Comparison of ENCODE assay signal across 8 cellular contexts in the genomic region with DNA sequence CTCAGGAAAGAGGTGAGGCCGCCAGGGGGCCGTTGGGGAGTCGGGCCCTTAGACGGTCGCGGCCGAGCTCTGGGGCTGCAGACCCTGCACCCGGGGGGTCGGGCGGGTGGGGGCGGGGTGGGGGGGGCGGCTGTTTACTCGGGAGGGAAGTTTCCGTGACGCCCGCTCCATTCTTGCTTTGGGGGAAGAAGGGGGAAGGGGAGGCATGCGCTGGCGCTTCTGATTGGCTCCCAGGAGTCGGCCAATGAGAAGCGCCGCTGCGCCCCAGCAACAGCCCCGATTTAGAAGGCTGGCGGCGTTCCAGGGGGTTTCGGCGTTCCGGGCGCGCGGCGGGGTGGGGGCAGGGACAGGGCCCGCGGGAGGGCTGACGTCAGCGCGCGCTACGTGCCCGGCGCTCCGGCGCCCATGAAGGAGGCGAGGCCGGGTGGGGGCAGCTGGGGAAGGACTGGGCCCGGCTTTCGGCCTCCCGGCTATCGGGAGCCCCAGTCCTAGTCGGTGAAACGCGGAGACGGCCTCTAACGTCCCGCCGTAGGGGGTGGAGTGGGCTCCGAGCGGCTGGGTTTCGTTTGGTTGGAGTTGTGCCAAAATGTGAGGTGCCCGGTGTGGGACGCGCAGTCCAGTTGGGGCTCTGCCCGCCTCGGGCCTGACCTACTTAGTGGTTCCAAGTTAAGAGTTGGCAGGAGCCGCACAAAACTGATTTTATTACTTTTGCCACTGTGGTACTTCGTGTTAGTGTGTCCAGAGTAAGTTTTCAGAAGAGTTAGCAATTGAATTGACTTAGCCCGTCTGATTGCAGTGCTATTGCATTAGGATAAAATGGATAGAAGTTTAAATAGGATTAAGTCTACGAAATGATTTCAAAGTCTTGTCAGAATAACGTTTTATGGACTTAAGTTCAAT. TPM values are rescaled to one million over a fixed set of nuclear protein-coding genes. Genes with fewer than 3 reads are reported as not detected.
DNase-seq lines count a peak whose midpoint lies in the region; ATAC-seq and TF ChIP-seq lines count a peak whose summit lies in the region.

No MANE protein-coding gene starts in this region.

- H3K4me3 Mint-ChIP-seq in Caco-2 (ENCODE audit: unreplicated experiment) (peak overlapping the region; percentile 93), endodermal cell (peak overlapping the region; percentile 94), mesothelial cell of epicardium (peak overlapping the region; percentile 88)

- H3K9me3 Mint-ChIP-seq in Caco-2 (ENCODE audit: unreplicated experiment) (no peaks in the 10 kb centered on the region), endodermal cell (no peaks in the 10 kb centered on the region), mesothelial cell of epicardium (no peaks in the 10 kb centered on the region)

- H3K27ac Mint-ChIP-seq in Caco-2 (ENCODE audit: unreplicated experiment), result peak overlapping the region; percentile 91
- peak overlapping the region; percentile 86 for H3K27ac Mint-ChIP-seq in endodermal cell
- H3K27ac Mint-ChIP-seq in mesothelial cell of epicardium, result peak overlapping the region; percentile 98

- WGBS in endodermal cell (ENCODE audit: insufficient coverage in 1 of 2, insufficient read length in 1 of 2), 2 experiments, result 0 to 1% methylated on average over 16 to 57 of the region's 69 CpGs

- no peaks in the 10 kb centered on the region for H3K27me3 Mint-ChIP-seq in Caco-2 (ENCODE audit: insufficient read depth, unreplicated experiment)
- H3K27me3 Mint-ChIP-seq in endodermal cell (ENCODE audit: insufficient read depth), result no peaks in the 10 kb centered on the region
- H3K27me3 Mint-ChIP-seq in mesothelial cell of epicardium (ENCODE audit: low read depth), result no peaks in the 10 kb centered on the region

- H3K9ac ChIP-seq in endodermal cell (ENCODE audit: extremely low read depth, low read length, poor library complexity, severe bottlenecking), result peak overlapping the region; percentile 90

- H3K9me3 ChIP-seq in Caco-2, result no peaks in the 10 kb centered on the region
- no peaks in the 10 kb centered on the region for H3K9me3 ChIP-seq in endodermal cell (ENCODE audit: control insufficient read depth, low read length)

- TF ChIP-seq CTCF in Caco-2 (IDR thresholded peaks at IDR 0.05; ENCODE audit: insufficient read depth in 1 of 2, low read depth in 1 of 2, low read length in 1 of 2, severe bottlenecking in 1 of 2, unreplicated experiment in 1 of 2) (no peak), endodermal cell (conservative IDR thresholded peaks at IDR 0.05) (no peak), mesothelial cell of epicardium (IDR thresholded peaks at IDR 0.05; ENCODE audit: unreplicated experiment) (no peak)

- BruUV-seq in Caco-2 (replicated peaks; lab: Mats Ljungman, UMichigan), result no TSS peak

- H3K4me3 ChIP-seq in Caco-2 (ENCODE audit: low read depth, low read length) (peak overlapping the region; percentile 100), endodermal cell (ENCODE audit: low read length) (peak overlapping the region; percentile 92)

- H3K27me3 ChIP-seq in Caco-2 (replicated peaks; ENCODE audit: control insufficient read depth, insufficient read depth, low read length), result no peaks in the 10 kb centered on the region
- H3K27me3 ChIP-seq in endodermal cell (ENCODE audit: control insufficient read depth, insufficient read depth, low read length, poor library complexity, severe bottlenecking), result no peaks in the 10 kb centered on the region

- H3K4me1 ChIP-seq in Caco-2 (0 out of 2 replicates have a peak, but pooled peaks cover 4% of the 10 kb centered on the region), endodermal cell (ENCODE audit: control insufficient read depth, insufficient read depth, low read length) (peaks cover 3% of the 10 kb centered on the region)

- H3K36me3 Mint-ChIP-seq in Caco-2 (ENCODE audit: insufficient read depth, unreplicated experiment) (peaks cover 65% of the 10 kb centered on the region), endodermal cell (ENCODE audit: low read depth) (peaks cover 32% of the 10 kb centered on the region), mesothelial cell of epicardium (peaks cover 26% of the 10 kb centered on the region)

- POLR2A ChIA-PET in Caco-2 (lab: Charles Lee), result interaction anchor here (1.1 kb wide), 1 partner anchor 118 kb away, joined by 4 read pairs; the partner anchor contains the start of gene RNGTT

- H3K4me1 Mint-ChIP-seq in Caco-2 (ENCODE audit: low read depth, unreplicated experiment) (peaks cover 4% of the 10 kb centered on the region), endodermal cell (peaks cover 15% of the 10 kb centered on the region), mesothelial cell of epicardium (peaks cover 30% of the 10 kb centered on the region)

- peak; percentile 94 for DNase-seq in Caco-2
- DNase-seq in HUDEP-2 (lab: John Stamatoyannopoulos, UW; ENCODE audit: unreplicated experiment in 76 of 76), result peak; percentile 31 to 99 (median 97)
- DNase-seq in NOMO-1 treated with dmso at 0.1 percent for 144 hours (lab: John Stamatoyannopoulos, UW; ENCODE audit: unreplicated experiment), result peak; percentile 93
- peak; percentile 95 for DNase-seq in activated CD8-positive, alpha-beta memory T cell treated with anti-CD3 and anti-CD28 coated beads, Interleukin-2, amount 50 U/mL, for 24 hours (ENCODE audit: extremely low read depth)
- peak; percentile 96 for DNase-seq in endodermal cell
- DNase-seq in mesothelial cell of epicardium (ENCODE audit: low spot score in 2 of 2, unreplicated experiment in 2 of 2), result peak; percentile 99
- peak; percentile 96 to 97 for DNase-seq in stimulated activated CD8-positive, alpha-beta memory T cell treated with anti-CD3 and anti-CD28 coated beads, Interleukin-15, amount 100 ng/mL, for 4 hours (ENCODE audit: low read depth in 2 of 2)

- CTCF ChIA-PET in Caco-2 (lab: Charles Lee), result interaction anchor here (0.6 to 3.2 kb wide), 4 partner anchors 36 to 561 kb away, joined by 3 to 29 read pairs (median 3); no protein-coding TSS in a partner anchor

- peak overlapping the region; percentile 96 for H3K27ac ChIP-seq in endodermal cell (ENCODE audit: low read depth, low read length)

- intact Hi-C loops in Caco-2 (cut with micrococcal nuclease; ENCODE audit: unreplicated experiment), result loop anchor here (2.0 kb wide), 1 partner anchor 59 kb away; no protein-coding TSS in a partner anchor

- H3K36me3 ChIP-seq in Caco-2 (ENCODE audit: control insufficient read depth, insufficient read depth, low read length) (peaks cover 2% of the 10 kb centered on the region; the same call in 1 of the 2 replicates), endodermal cell (ENCODE audit: control insufficient read depth, insufficient read depth, low read length) (peaks cover 28% of the 10 kb centered on the region)

- ATAC-seq in GM21367 (IDR thresholded peaks at IDR 0.05; ENCODE audit: unreplicated experiment), result peak; percentile 53

RNA-seq across cellular contexts. Expression of gene PNRC1, which starts 1.1 kb away (rescaled TPM):
- total RNA-seq in Caco-2 (2022), result 42.1 and 45.1 TPM in 2 replicates
- 100 to 1,000 TPM; 105 to 118 TPM for total RNA-seq in endodermal cell
- polyA plus RNA-seq in endodermal cell (2013, experiment 1 of 2), result 63.4 TPM
- 65.5 TPM for polyA plus RNA-seq in endodermal cell (2013, experiment 2 of 2)
- 184 to 206 TPM (median 190 TPM) in 3 replicates for total RNA-seq in mesothelial cell of epicardium

RNA-seq across cellular contexts. Expression of gene SRSF12, which starts 36.2 kb away (rescaled TPM):
- total RNA-seq in Caco-2 (2022), result 0.49 and 0.79 TPM in 2 replicates
- 10 to 100 TPM in 1 of 2 donors, 1 to 10 TPM in 1; 9.2 to 17.8 TPM for total RNA-seq in endodermal cell
- 16.4 TPM for polyA plus RNA-seq in endodermal cell (2013, experiment 1 of 2)
- polyA plus RNA-seq in endodermal cell (2013, experiment 2 of 2), result 16.3 TPM
- total RNA-seq in mesothelial cell of epicardium, result 11.5 to 14.7 TPM (median 12.4 TPM) in 3 replicates

Comparison
In these comparisons a context has a peak if more than half of its experiments do, and no peak if none do; other contexts are left out.
1. Peak in every context shown above with its lines: DNase-seq, ATAC-seq, H3K4me3 ChIP-seq and H3K27ac ChIP-seq.